In genomic region chr19:2054763-2055162, GRCh38 we compare ENCODE assay signal across 10 cellular contexts. TPM values are rescaled to one million over a fixed set of nuclear protein-coding genes. Genes with fewer than 3 reads are reported as not detected.
DNase-seq lines count a peak whose midpoint lies in the region; ATAC-seq and TF ChIP-seq lines count a peak whose summit lies in the region.
"Had no signal": no experiment of that assay in that cellular context is flagged by ENCODE, and none has a peak within 500 bp of the region (broad histone marks: within the 10 kb centered on the region; RNA-seq: fewer than 3 reads in every experiment).

No MANE protein-coding gene starts in this region.

- H3K27me3 Mint-ChIP-seq in HFFc6 (ENCODE audit: insufficient read depth) = peaks cover 1% of the 10 kb centered on the region

- TF ChIP-seq POLR2A in prostate gland (IDR thresholded peaks at IDR 0.05) = no peak

- H3K27ac ChIP-seq in Karpas-422 (ENCODE audit: low read length) (peak overlapping the region; percentile 50; the same call in 1 of the 2 replicates), colonic mucosa (peak overlapping the region; percentile 75), prostate gland (peak overlapping the region; percentile 99 to 100), brain microvascular endothelial cell (no peak overlapping the region)

- in situ Hi-C loops in brain microvascular endothelial cell (cut with HindIII; ENCODE audit: low pct_ligation_motif_present, low sequenced_read_pairs) = no loop called here

- H3K4me1 ChIP-seq in Karpas-422 (ENCODE audit: low read length) = peaks cover 54% of the 10 kb centered on the region
- H3K4me1 ChIP-seq in colonic mucosa = peaks cover 19% of the 10 kb centered on the region
- peaks cover 29% of the 10 kb centered on the region for H3K4me1 ChIP-seq in prostate gland (replicated peaks)

- peaks cover 18% of the 10 kb centered on the region for H3K4me1 Mint-ChIP-seq in HFFc6 (ENCODE audit: low read depth)

- H3K27me3 ChIP-seq in Karpas-422 (ENCODE audit: low read length) (no peaks in the 10 kb centered on the region), colonic mucosa (no peaks in the 10 kb centered on the region), prostate gland (replicated peaks; ENCODE audit: insufficient read depth) (no peaks in the 10 kb centered on the region), brain microvascular endothelial cell (replicated peaks) (no peaks in the 10 kb centered on the region)

- no peaks in the 10 kb centered on the region for H3K9me3 Mint-ChIP-seq in HFFc6
- H3K9me3 Mint-ChIP-seq: nephron had no signal

- H3K9me2 ChIP-seq in Karpas-422 (replicated peaks; ENCODE audit: insufficient read depth, low read length) = no peaks in the 10 kb centered on the region

- peaks cover 10% of the 10 kb centered on the region for H3K79me2 ChIP-seq in Karpas-422 (ENCODE audit: low read length)

- H3K9ac ChIP-seq in Karpas-422 (ENCODE audit: low read length) (peak overlapping the region; percentile 47), colonic mucosa (ENCODE audit: low read depth in 2 of 2, low read length in 2 of 2) (peak overlapping the region in 1 of 2 donors; percentile 34)

- intact Hi-C loops in colonic mucosa (cut with DNase I) = no loop called here
- intact Hi-C loops in prostate gland (cut with DNase I) = no loop called here

- H2AFZ ChIP-seq in Karpas-422 (ENCODE audit: low read length) = no peak overlapping the region

- DNase-seq in COLO668 (lab: John Stamatoyannopoulos, UW; ENCODE audit: unreplicated experiment) (peak; percentile 47), Karpas-422 (peak; percentile 65), colonic mucosa (peak; percentile 84), prostate gland (ENCODE audit: low spot score) (no peak), HuH-7.5 (ENCODE audit: low spot score) (no peak), HFFc6 (no peak), brain microvascular endothelial cell (no peak)
- DNase-seq: NCI-H2107 had no signal

- WGBS in prostate gland = 72% methylated on average over 8 of the region's 8 CpGs

- H3K4me3 ChIP-seq in Karpas-422 (ENCODE audit: low read length) (no peak overlapping the region), colonic mucosa (no peak overlapping the region), prostate gland (no peak overlapping the region), brain microvascular endothelial cell (ENCODE audit: low read depth, low read length) (no peak overlapping the region)

- H3K9me3 ChIP-seq in Karpas-422 (ENCODE audit: low read length) (no peaks in the 10 kb centered on the region), colonic mucosa (no peaks in the 10 kb centered on the region), prostate gland (no peaks in the 10 kb centered on the region)

- peak overlapping the region; percentile 53 for H3K4me2 ChIP-seq in Karpas-422 (ENCODE audit: low read depth, low read length, poor library complexity, severe bottlenecking)

- TF ChIP-seq CTCF in colonic mucosa (IDR thresholded peaks at IDR 0.05) = no peak
- TF ChIP-seq CTCF in prostate gland (IDR thresholded peaks at IDR 0.05) = no peak
- no peak for TF ChIP-seq CTCF in HFFc6 (IDR thresholded peaks at IDR 0.05)
- no peak for TF ChIP-seq CTCF in brain microvascular endothelial cell (IDR thresholded peaks at IDR 0.05; ENCODE audit: low read depth, low read length, missing control alignments)

- no peaks in the 10 kb centered on the region for H3K36me3 Mint-ChIP-seq in HFFc6 (ENCODE audit: low read depth)

- no peak overlapping the region for H3K4me3 Mint-ChIP-seq in HFFc6

- peaks cover 7% of the 10 kb centered on the region; the same call in 1 of the 2 replicates for H3K36me3 ChIP-seq in Karpas-422 (ENCODE audit: insufficient read depth, low read length)
- no peaks in the 10 kb centered on the region for H3K36me3 ChIP-seq in colonic mucosa
- H3K36me3 ChIP-seq in prostate gland = no peaks in the 10 kb centered on the region
- no peaks in the 10 kb centered on the region for H3K36me3 ChIP-seq in brain microvascular endothelial cell (replicated peaks)

- peaks cover 10% of the 10 kb centered on the region for H4K20me1 ChIP-seq in Karpas-422 (ENCODE audit: insufficient read depth, low read depth, low read length)

- H3K27ac Mint-ChIP-seq in HFFc6 = no peak overlapping the region

- no peak for ATAC-seq in GM18511 (IDR thresholded peaks at IDR 0.05; ENCODE audit: unreplicated experiment)

RNA-seq across cellular contexts. Expression of gene MKNK2, which starts 3.7 kb away (rescaled TPM):
- 526 and 862 TPM in 2 replicates for total RNA-seq in Karpas-422 (2014; rRNA removed; shearing (Covaris generic); ENCODE audit: low replicate concordance)
- total RNA-seq in colonic mucosa (100 to 1,000 TPM; 358 to 589 TPM), prostate gland (100 to 1,000 TPM; 141 to 189 TPM)
- total RNA-seq in HFFc6 (2021; fragmentation: NEBNext Ultra II Directional; extraction: Animal tissue kit (Norgen Biotek cat#: 25700)) = 10 to 100 TPM; 61.5 to 82.9 (median 65.2) TPM

RNA-seq across cellular contexts. Expression of gene BTBD2, which starts 39.2 kb away (rescaled TPM):
- 66.8 and 112 TPM in 2 replicates for total RNA-seq in Karpas-422 (2014; rRNA removed; shearing (Covaris generic); ENCODE audit: low replicate concordance)
- total RNA-seq in colonic mucosa (10 to 100 TPM; 74.5 to 81.5 TPM), prostate gland (100 to 1,000 TPM; 116 to 136 TPM)
- total RNA-seq in HFFc6 (2021; fragmentation: NEBNext Ultra II Directional; extraction: Animal tissue kit (Norgen Biotek cat#: 25700)) = 10 to 100 TPM; 74.1 to 95.6 (median 84.7) TPM

RNA-seq across cellular contexts. Expression of gene MOB3A, which starts 41.4 kb away (rescaled TPM):
- 153 and 219 TPM in 2 replicates for total RNA-seq in Karpas-422 (2014; rRNA removed; shearing (Covaris generic); ENCODE audit: low replicate concordance)
- 10 to 100 TPM; 40.0 to 40.5 TPM for total RNA-seq in colonic mucosa
- total RNA-seq in prostate gland = 10 to 100 TPM; 40.1 to 43.5 TPM
- 10 to 100 TPM; 47.1 to 52.6 (median 51.2) TPM for total RNA-seq in HFFc6 (2021; fragmentation: NEBNext Ultra II Directional; extraction: Animal tissue kit (Norgen Biotek cat#: 25700))

RNA-seq across cellular contexts. Expression of gene IZUMO4, which starts 42.0 kb away (rescaled TPM):
- total RNA-seq in Karpas-422 (2014; rRNA removed; shearing (Covaris generic); ENCODE audit: low replicate concordance) = 285 and 487 TPM in 2 replicates
- total RNA-seq in colonic mucosa = 1 to 10 TPM; 2.1 to 4.5 TPM
- 10 to 100 TPM; 11.8 to 50.2 TPM for total RNA-seq in prostate gland
- total RNA-seq in HFFc6 (2021; fragmentation: NEBNext Ultra II Directional; extraction: Animal tissue kit (Norgen Biotek cat#: 25700)) = 1 to 10 TPM in 5 of 6 experiments, under 1 TPM in 1; 0.68 to 1.9 (median 1.5) TPM

Comparison
In these comparisons a context has a peak if more than half of its experiments do, and no peak if none do; other contexts are left out.
1. DNase-seq: peak in COLO668 (single experiment), Karpas-422 (single experiment) and colonic mucosa (single experiment); none in prostate gland (single experiment), HuH-7.5 (single experiment), HFFc6 (single experiment) and brain microvascular endothelial cell (single experiment).